19 cellular contexts compared by ENCODE assay signal in genomic region chr10:87619705-87620104, GRCh38. TPM values are rescaled to one million over a fixed set of nuclear protein-coding genes. Genes with fewer than 3 reads are reported as not detected.
DNase-seq lines count a peak whose midpoint lies in the region; ATAC-seq and TF ChIP-seq lines count a peak whose summit lies in the region.
"Had no signal": no experiment of that assay in that cellular context is flagged by ENCODE, and none has a peak within 500 bp of the region (broad histone marks: within the 10 kb centered on the region; RNA-seq: fewer than 3 reads in every experiment).

No MANE protein-coding gene starts in this region.

- H2AFZ ChIP-seq in GM23338: 0 out of 2 replicates have a peak overlapping the region, but pooled peaks have one; percentile 67

- H3K36me3 ChIP-seq in GM23338 (ENCODE audit: insufficient read depth) (no peaks in the 10 kb centered on the region), mucosa of descending colon (ENCODE audit: low read depth) (no peaks in the 10 kb centered on the region)
- H3K36me3 ChIP-seq: tibial artery had no signal

- H3K27me3 ChIP-seq in GM23338 (ENCODE audit: insufficient read depth): no peaks in the 10 kb centered on the region
- H3K27me3 ChIP-seq: tibial artery had no signal

- no peaks in the 10 kb centered on the region for H3K27me3 Mint-ChIP-seq in GM23338 (ENCODE audit: insufficient read depth, low read depth, poor library complexity)
- H3K27me3 Mint-ChIP-seq in naive thymus-derived CD8-positive, alpha-beta T cell: peaks cover 7 to 20% (median 10%) of the 10 kb centered on the region in 5 donors

- H3K27ac Mint-ChIP-seq in GM23338: no peak overlapping the region
- no peak overlapping the region for H3K27ac Mint-ChIP-seq in naive thymus-derived CD8-positive, alpha-beta T cell
- H3K27ac Mint-ChIP-seq: activated naive CD8-positive, alpha-beta T cell treated with anti-CD3 and anti-CD28 coated beads, Interleukin-2, amount 10 ng/mL, durations not matched to agents 7 days and 5 days; CD8-positive, alpha-beta T cell; memory B cell had no signal

- peaks cover 12% of the 10 kb centered on the region; the same call in 1 of the 2 replicates for H3K9me2 ChIP-seq in GM23338 (ENCODE audit: insufficient read depth)

- H3K27ac ChIP-seq in GM23338 (ENCODE audit: low read depth): no peak overlapping the region
- H3K27ac ChIP-seq: dorsolateral prefrontal cortex, tibial artery had no signal

- no peaks in the 10 kb centered on the region for H3K79me2 ChIP-seq in GM23338 (replicated peaks; ENCODE audit: insufficient read depth)

- no peak overlapping the region for H3K4me2 ChIP-seq in GM23338

- H3K4me1 ChIP-seq in GM23338 (ENCODE audit: insufficient read depth): peaks cover 30% of the 10 kb centered on the region
- H3K4me1 ChIP-seq in mucosa of descending colon (ENCODE audit: low read depth): peaks cover 18% of the 10 kb centered on the region

- TF ChIP-seq CTCF in GM23338 (conservative IDR thresholded peaks at IDR 0.05; ENCODE audit: low read depth in 2 of 2): no peak
- no peak for TF ChIP-seq CTCF in mucosa of descending colon (IDR thresholded peaks at IDR 0.05)

- no peaks in the 10 kb centered on the region for H4K20me1 ChIP-seq in GM23338 (replicated peaks; ENCODE audit: insufficient read depth)

- no peaks in the 10 kb centered on the region for H3K9me3 Mint-ChIP-seq in GM23338
- no peaks in the 10 kb centered on the region for H3K9me3 Mint-ChIP-seq in naive thymus-derived CD8-positive, alpha-beta T cell
- H3K9me3 Mint-ChIP-seq: activated naive CD8-positive, alpha-beta T cell treated with anti-CD3 and anti-CD28 coated beads, Interleukin-2, amount 10 ng/mL, durations not matched to agents 7 days and 5 days; CD8-positive, alpha-beta T cell; memory B cell; neural crest cell had no signal

- intact Hi-C loops in mucosa of descending colon (cut with DNase I, micrococcal nuclease): no loop called here

- peaks cover 47% of the 10 kb centered on the region for H3K4me1 Mint-ChIP-seq in GM23338
- no peaks in the 10 kb centered on the region for H3K4me1 Mint-ChIP-seq in naive thymus-derived CD8-positive, alpha-beta T cell
- H3K4me1 Mint-ChIP-seq: activated naive CD8-positive, alpha-beta T cell treated with anti-CD3 and anti-CD28 coated beads, Interleukin-2, amount 10 ng/mL, durations not matched to agents 7 days and 5 days; memory B cell had no signal

- POLR2A ChIA-PET in naive thymus-derived CD8-positive, alpha-beta T cell (lab: Charles Lee): no interaction called here

- H3K36me3 Mint-ChIP-seq in GM23338 (ENCODE audit: low read depth): no peaks in the 10 kb centered on the region; the same call in 2 of the 3 replicates
- H3K36me3 Mint-ChIP-seq in naive thymus-derived CD8-positive, alpha-beta T cell: no peaks in the 10 kb centered on the region
- H3K36me3 Mint-ChIP-seq: activated naive CD8-positive, alpha-beta T cell treated with anti-CD3 and anti-CD28 coated beads, Interleukin-2, amount 10 ng/mL, durations not matched to agents 7 days and 5 days; CD8-positive, alpha-beta T cell; memory B cell had no signal

- H3F3A ChIP-seq in GM23338 (replicated peaks; ENCODE audit: low read depth): no peaks in the 10 kb centered on the region

- H3K4me3 Mint-ChIP-seq in GM23338: no peak overlapping the region
- H3K4me3 Mint-ChIP-seq in naive thymus-derived CD8-positive, alpha-beta T cell: no peak overlapping the region
- H3K4me3 Mint-ChIP-seq: activated naive CD8-positive, alpha-beta T cell treated with anti-CD3 and anti-CD28 coated beads, Interleukin-2, amount 10 ng/mL, durations not matched to agents 7 days and 5 days; CD8-positive, alpha-beta T cell; memory B cell; neural crest cell had no signal

- no peak for ATAC-seq in GM23338
- peak; percentile 28 for ATAC-seq in mucosa of descending colon
- no peak for ATAC-seq in GM21447 (IDR thresholded peaks at IDR 0.05; ENCODE audit: unreplicated experiment)
- no peak for ATAC-seq in naive thymus-derived CD8-positive, alpha-beta T cell
- ATAC-seq: CD8-positive, alpha-beta T cell had no signal

- DNase-seq in AG08395 (ENCODE audit: low spot score): peak; percentile 45
- DNase-seq in GM23338 (ENCODE audit: low spot score): no peak
- peak; percentile 34 for DNase-seq in fibroblast of gingiva (ENCODE audit: low read depth)
- DNase-seq in mucosa of descending colon: no peak
- no peak for DNase-seq in amniotic stem cell (lab: John Stamatoyannopoulos, UW)
- DNase-seq in NCI-H2029 treated with DMSO at 0.1 percent for 48 hours (lab: John Stamatoyannopoulos, UW): no peak
- DNase-seq in naive thymus-derived CD8-positive, alpha-beta T cell: no peak
- DNase-seq: activated CD4-positive, CD25-positive, alpha-beta regulatory T cell treated with anti-CD3 and anti-CD28 coated beads, Interleukin-2, amount 50 U/mL, for 72 hours; activated naive CD8-positive, alpha-beta T cell treated with anti-CD3 and anti-CD28 coated beads, Interleukin-2, amount 10 ng/mL, durations not matched to agents 7 days and 5 days; CD8-positive, alpha-beta T cell; DND-41; dorsolateral prefrontal cortex; NCI-H526; SIG-M5; stimulated activated naive CD4-positive, alpha-beta T cell; tibial artery had no signal

- no peaks in the 10 kb centered on the region for H3K9me3 ChIP-seq in mucosa of descending colon
- H3K9me3 ChIP-seq: tibial artery had no signal

- H3K4me3 ChIP-seq in GM23338 (no peak overlapping the region), mucosa of descending colon (no peak overlapping the region)
- H3K4me3 ChIP-seq: dorsolateral prefrontal cortex, tibial artery had no signal

TF ChIP-seq in GM23338, 12 proteins besides CTCF, POLR2A, EP300 and RAD21 (continues in another document):
- no peak for TF ChIP-seq ZNF114 (CRISPR knock-in tag; IDR thresholded peaks at IDR 0.05)
- TF ChIP-seq NANOG (IDR thresholded peaks at IDR 0.05; ENCODE audit: borderline replicate concordance): no peak
- no peak for TF ChIP-seq EZH2phosphoT487 (IDR thresholded peaks at IDR 0.05; ENCODE audit: unreplicated experiment)
- TF ChIP-seq ZNF331 (CRISPR knock-in tag; IDR thresholded peaks at IDR 0.05; ENCODE audit: low read depth): no peak
- TF ChIP-seq ZNF462 (CRISPR knock-in tag; IDR thresholded peaks at IDR 0.05): no peak

RNA-seq across cellular contexts. Expression of gene PAPSS2, which starts 40.0 kb away (rescaled TPM):
- total RNA-seq in GM23338 (2014; rRNA removed; shearing (Covaris generic)): 17.1 and 19.6 TPM in 2 replicates
- 12.9 and 13.2 TPM in 2 replicates for polyA plus RNA-seq in GM23338 (2016; fragmentation: Nextera tagmentation; extraction: Ambion mirVana)
- 100 to 1,000 TPM; 123 to 399 (median 147) TPM for total RNA-seq in mucosa of descending colon
- under 1 TPM in 1 of 2 experiments, not detected in 1; 0.70 TPM for total RNA-seq in naive thymus-derived CD8-positive, alpha-beta T cell
- under 1 TPM in 2 of 3 donors, not detected in 1; 0.05 to 0.08 TPM for polyA plus RNA-seq in naive thymus-derived CD8-positive, alpha-beta T cell
- total RNA-seq: CD8-positive, alpha-beta T cell had no signal

Comparison
In these comparisons a context has a peak if more than half of its experiments do, and no peak if none do; other contexts are left out.
1. DNase-seq: peak in AG08395 (single experiment) and fibroblast of gingiva (single experiment); none in GM23338 (single experiment), mucosa of descending colon (0 of 3), amniotic stem cell (single experiment), NCI-H2029 treated with DMSO at 0.1 percent for 48 hours (single experiment) and naive thymus-derived CD8-positive, alpha-beta T cell (0 of 10).
2. RNA of gene PAPSS2, which starts 40.0 kb away (total RNA-seq): 123 to 399 TPM in mucosa of descending colon and 17.1 to 19.6 TPM in GM23338; 0.70 TPM in naive thymus-derived CD8-positive, alpha-beta T cell; every median in the first group is over 10 times any median in the second.